Comparison of ENCODE assay signal across 1 cellular context in genomic region chr6:26568601-26569432, GRCh38.
TF ChIP-seq lines count a peak whose summit lies in the region.

No MANE protein-coding gene starts in this region.

TF ChIP-seq in K562, 482 proteins besides CTCF, POLR2A, EP300 and RAD21 (continued from another document and continues in another):
- peak in 1 of 2 experiments; percentile 55 for TF ChIP-seq AFF1 (IDR thresholded peaks at IDR 0.05; ENCODE audit: low read depth in 1 of 2, partially characterized antibody in 2 of 2)
- TF ChIP-seq ARHGAP35 (IDR thresholded peaks at IDR 0.05; ENCODE audit: partially characterized antibody), result no peak
- TF ChIP-seq POLR3G (IDR thresholded peaks at IDR 0.05; ENCODE audit: extremely low read depth, insufficient read length, insufficient replicate concordance), result peak; percentile 78
- TF ChIP-seq FOXK2 (conservative IDR thresholded peaks at IDR 0.05 in 1 of 2, IDR thresholded peaks at IDR 0.05 in 1 of 2; ENCODE audit: low read depth in 2 of 2), result peak; percentile 97 to 99
- TF ChIP-seq GTF2F1 (IDR thresholded peaks at IDR 0.05; ENCODE audit: low read depth, low read length), result 0 out of 2 replicates have a peak, but pooled peaks have one; percentile 57
- no peak for TF ChIP-seq HIVEP1 (CRISPR knock-in tag; IDR thresholded peaks at IDR 0.05)
- TF ChIP-seq SREBF2 (CRISPR knock-in tag; IDR thresholded peaks at IDR 0.05), result no peak
- TF ChIP-seq RHOXF2B (CRISPR knock-in tag; conservative IDR thresholded peaks at IDR 0.05), result no peak
- TF ChIP-seq CTBP1 (IDR thresholded peaks at IDR 0.05; ENCODE audit: borderline replicate concordance), result peak; percentile 87
- peak; percentile 58; the same call in 1 of the 2 replicates for TF ChIP-seq ZBTB7A (IDR thresholded peaks at IDR 0.05; ENCODE audit: borderline replicate concordance, control insufficient read depth, low read depth, low read length)
- TF ChIP-seq HNRNPL (IDR thresholded peaks at IDR 0.05; ENCODE audit: low read depth, low read length), result no peak
- TF ChIP-seq ZFPM2 (CRISPR knock-in tag; IDR thresholded peaks at IDR 0.05), result no peak
- no peak for TF ChIP-seq ZNF695 (CRISPR knock-in tag; IDR thresholded peaks at IDR 0.05)
- TF ChIP-seq ZNF76 (CRISPR knock-in tag; IDR thresholded peaks at IDR 0.05; ENCODE audit: borderline replicate concordance), result no peak
- no peak; a peak in 1 of 4 replicates for TF ChIP-seq ZNF639 (CRISPR knock-in tag; conservative IDR thresholded peaks at IDR 0.05 in 1 of 2, IDR thresholded peaks at IDR 0.05 in 1 of 2)
- no peak for TF ChIP-seq ZNF551 (CRISPR knock-in tag; IDR thresholded peaks at IDR 0.05)
- no peak for TF ChIP-seq CREB5 (CRISPR knock-in tag; IDR thresholded peaks at IDR 0.05)
- no peak for TF ChIP-seq HDGF (IDR thresholded peaks at IDR 0.05)
- no peak for TF ChIP-seq PHF20 (IDR thresholded peaks at IDR 0.05; ENCODE audit: partially characterized antibody)
- peak; percentile 70 to 93; a peak in 3 of 4 replicates for TF ChIP-seq ARNT (IDR thresholded peaks at IDR 0.05)
- TF ChIP-seq KDM5B (IDR thresholded peaks at IDR 0.05; ENCODE audit: insufficient replicate concordance, low read depth, low read length), result peak; percentile 61
- TF ChIP-seq IRF9 (tag; IDR thresholded peaks at IDR 0.05), result peak; percentile 98
- no peak for TF ChIP-seq ZNF41 (CRISPR knock-in tag; conservative IDR thresholded peaks at IDR 0.05)
- no peak for TF ChIP-seq NFXL1 (CRISPR knock-in tag; IDR thresholded peaks at IDR 0.05)
- TF ChIP-seq ZNF449 (CRISPR knock-in tag; IDR thresholded peaks at IDR 0.05), result no peak
- TF ChIP-seq EGR1 (conservative IDR thresholded peaks at IDR 0.05), result no peak
- 0 out of 2 replicates have a peak, but pooled peaks have one; percentile 54 for TF ChIP-seq ZBTB2 (IDR thresholded peaks at IDR 0.05)
- no peak for TF ChIP-seq ZNF174 (CRISPR knock-in tag; IDR thresholded peaks at IDR 0.05)
- no peak for TF ChIP-seq ZNF184 (CRISPR knock-in tag; IDR thresholded peaks at IDR 0.05)
- TF ChIP-seq HNRNPUL1 (IDR thresholded peaks at IDR 0.05; ENCODE audit: low read length), result no peak
- TF ChIP-seq ZNF232 (CRISPR knock-in tag; IDR thresholded peaks at IDR 0.05), result no peak
- peak; percentile 34 for TF ChIP-seq ZFP36 (IDR thresholded peaks at IDR 0.05; ENCODE audit: low read depth, low read length, partially characterized antibody)
- no peak for TF ChIP-seq TOE1 (IDR thresholded peaks at IDR 0.05; ENCODE audit: borderline replicate concordance)
- no peak for TF ChIP-seq TOE1 (CRISPR knock-in tag; IDR thresholded peaks at IDR 0.05; ENCODE audit: borderline replicate concordance, low read depth)
- no peak; the same call in 1 of the 2 replicates for TF ChIP-seq CBX1 (IDR thresholded peaks at IDR 0.05; ENCODE audit: low read depth)
- no peak for TF ChIP-seq ZNF354B (CRISPR knock-in tag; IDR thresholded peaks at IDR 0.05)
- TF ChIP-seq LARP7 (IDR thresholded peaks at IDR 0.05), result no peak
- TF ChIP-seq NR1H2 (CRISPR knock-in tag; IDR thresholded peaks at IDR 0.05), result no peak
- no peak for TF ChIP-seq ZNF398 (CRISPR knock-in tag; IDR thresholded peaks at IDR 0.05)
- 0 out of 2 replicates have a peak, but pooled peaks have one; percentile 26 for TF ChIP-seq MEF2D (tag; conservative IDR thresholded peaks at IDR 0.05; ENCODE audit: low read depth)
- no peak for TF ChIP-seq ZNF224 (CRISPR knock-in tag; IDR thresholded peaks at IDR 0.05)
- TF ChIP-seq ELF2 (CRISPR knock-in tag; IDR thresholded peaks at IDR 0.05), result no peak
- no peak for TF ChIP-seq ZNF785 (CRISPR knock-in tag; IDR thresholded peaks at IDR 0.05)
- TF ChIP-seq MBD1 (CRISPR knock-in tag; IDR thresholded peaks at IDR 0.05), result no peak
- no peak for TF ChIP-seq FOXA1 (IDR thresholded peaks at IDR 0.05; ENCODE audit: borderline replicate concordance)
- TF ChIP-seq NKRF (IDR thresholded peaks at IDR 0.05; ENCODE audit: borderline replicate concordance), result no peak
- no peak for TF ChIP-seq RBM39 (optimal IDR thresholded peaks at IDR 0.05; ENCODE audit: low read depth, low read length)
- TF ChIP-seq ZNF740 (CRISPR knock-in tag; IDR thresholded peaks at IDR 0.05), result no peak
- TF ChIP-seq ZNF740 (tag; IDR thresholded peaks at IDR 0.05), result no peak
- no peak for TF ChIP-seq IRF1 (CRISPR knock-in tag; IDR thresholded peaks at IDR 0.05; ENCODE audit: borderline replicate concordance)
